ENCODE assay signal across 1 cellular context in genomic region chr11:86743223-86744118, GRCh38.
TF ChIP-seq lines count a peak whose summit lies in the region.

No MANE protein-coding gene starts in this region.

TF ChIP-seq in K562, 482 proteins besides CTCF, POLR2A, EP300 and RAD21 (continued from another document):
- TF ChIP-seq ZNF318 (IDR thresholded peaks at IDR 0.05; ENCODE audit: borderline replicate concordance in 1 of 2, low read depth in 1 of 2) = peak in 1 of 2 experiments; percentile 82; a peak in 2 of 4 replicates
- TF ChIP-seq SAFB (IDR thresholded peaks at IDR 0.05; ENCODE audit: borderline replicate concordance, low read depth, low read length) = no peak
- no peak for TF ChIP-seq PCBP2 (IDR thresholded peaks at IDR 0.05; ENCODE audit: low read depth, low read length, poor library complexity, severe bottlenecking)
